23 cellular contexts compared by ENCODE assay signal in the genomic region with DNA sequence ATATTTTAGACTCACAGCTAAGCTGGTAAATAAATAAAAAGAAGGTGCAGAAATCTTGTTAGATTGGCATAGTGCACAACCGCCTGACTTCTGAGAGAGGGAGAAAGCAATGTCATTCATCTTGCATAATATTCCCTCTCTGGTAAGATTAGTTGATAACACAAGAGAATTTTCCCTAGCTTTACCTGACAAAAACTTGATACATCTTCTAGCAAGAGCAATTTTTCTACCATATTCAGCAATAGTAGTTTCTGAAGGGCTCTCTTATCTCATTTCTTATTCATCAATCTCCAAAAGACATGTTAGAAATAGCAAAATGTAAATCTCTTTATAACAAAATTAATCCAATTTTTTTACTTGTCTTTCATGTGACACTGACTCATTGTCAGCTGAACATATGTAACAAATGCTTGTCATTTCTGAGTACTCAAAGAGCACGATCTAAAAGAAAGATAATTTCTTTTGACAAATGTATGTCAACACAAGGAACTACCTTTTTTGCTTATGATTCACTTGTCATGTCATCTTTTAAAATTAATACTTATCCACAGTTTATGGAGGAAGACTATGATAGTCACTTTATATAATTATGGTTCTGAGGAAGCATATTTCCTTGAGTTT.
A peak's percentile ranks its signal among the peaks of the same experiment; 100 is the strongest.
DNase-seq lines count a peak whose midpoint lies in the region; ATAC-seq, FAIRE-seq and TF ChIP-seq lines count a peak whose summit lies in the region.
"Had no signal": no experiment of that assay in that cellular context is flagged by ENCODE, and none has a peak within 500 bp of the region (broad histone marks: within the 10 kb centered on the region; RNA-seq: fewer than 3 reads in every experiment).

No MANE protein-coding gene starts in this region.

- H3K4me1 ChIP-seq in astrocyte (ENCODE audit: insufficient read depth, low read length) (no peaks in the 10 kb centered on the region), OCI-LY7 (ENCODE audit: insufficient read depth, low read length, poor library complexity, severe bottlenecking) (no peaks in the 10 kb centered on the region)
- H3K4me1 ChIP-seq: SJSA1 had no signal

- no peaks in the 10 kb centered on the region for H3K27me3 Mint-ChIP-seq in astrocyte (ENCODE audit: low read depth, unreplicated experiment)

- H3K9ac ChIP-seq in astrocyte (ENCODE audit: low read length) = no peak overlapping the region

- H3K36me3 Mint-ChIP-seq in astrocyte (ENCODE audit: low read depth, unreplicated experiment) = no peaks in the 10 kb centered on the region

- TF ChIP-seq CTCF in astrocyte (IDR thresholded peaks at IDR 0.05; ENCODE audit: insufficient read depth, low read depth, low read length) (no peak), retinal pigment epithelial cell (conservative IDR thresholded peaks at IDR 0.05; ENCODE audit: low read depth, low read length) (no peak), OCI-LY7 (conservative IDR thresholded peaks at IDR 0.05; ENCODE audit: low read length) (no peak)

- H3K4me2 ChIP-seq in astrocyte (ENCODE audit: low read length) = no peak overlapping the region
- H3K4me2 ChIP-seq in OCI-LY7 (ENCODE audit: low read length) = no peak overlapping the region

- intact Hi-C loops in cardiac septum (cut with DNase I) (no loop called here), OCI-LY7 (cut with micrococcal nuclease; ENCODE audit: unreplicated experiment) (no loop called here)

- H4K20me1 ChIP-seq in astrocyte (ENCODE audit: insufficient read depth, low read length) (no peaks in the 10 kb centered on the region), OCI-LY7 (ENCODE audit: insufficient read depth, low read length) (no peaks in the 10 kb centered on the region)

- FAIRE-seq in astrocyte (lab: Jason Lieb, UNC) = no peak
- FAIRE-seq: GM18507, H54 had no signal

- H3K4me3 Mint-ChIP-seq in astrocyte (ENCODE audit: unreplicated experiment) = no peak overlapping the region

- ATAC-seq in HG03280 (IDR thresholded peaks at IDR 0.05; ENCODE audit: unreplicated experiment) = no peak

- H2AFZ ChIP-seq in astrocyte (ENCODE audit: low read depth, low read length) (no peak overlapping the region), OCI-LY7 (ENCODE audit: low read length) (no peak overlapping the region)

- H3K9me3 ChIP-seq in astrocyte (ENCODE audit: insufficient read depth, low read depth, low read length) (no peaks in the 10 kb centered on the region), OCI-LY7 (ENCODE audit: low read length) (no peaks in the 10 kb centered on the region)
- H3K9me3 ChIP-seq: SJSA1 had no signal

- POLR2A ChIA-PET in OCI-LY7 (lab: Charles Lee) = no interaction called here

- H3K4me3 ChIP-seq in astrocyte (ENCODE audit: insufficient read depth, low read depth, low read length) (no peak overlapping the region), retinal pigment epithelial cell (ENCODE audit: low read length) (no peak overlapping the region), OCI-LY7 (ENCODE audit: low read depth, low read length, poor library complexity, severe bottlenecking) (no peak overlapping the region)
- H3K4me3 ChIP-seq: SJSA1 had no signal

- H3K36me3 ChIP-seq in astrocyte (ENCODE audit: insufficient read depth, low read length) (no peaks in the 10 kb centered on the region), OCI-LY7 (ENCODE audit: insufficient read depth, low read length) (no peaks in the 10 kb centered on the region)
- H3K36me3 ChIP-seq: SJSA1 had no signal

- H3K27ac ChIP-seq in astrocyte (ENCODE audit: low read depth, low read length) (no peak overlapping the region), OCI-LY7 (ENCODE audit: low read depth, low read length, poor library complexity, severe bottlenecking) (no peak overlapping the region)
- H3K27ac ChIP-seq: SJSA1 had no signal

- H3K27me3 ChIP-seq in astrocyte (ENCODE audit: insufficient read depth, low read length) = no peaks in the 10 kb centered on the region
- H3K27me3 ChIP-seq: SJSA1 had no signal

- H3K9me3 Mint-ChIP-seq in astrocyte (ENCODE audit: unreplicated experiment) = peaks cover 7% of the 10 kb centered on the region

- H3K4me1 Mint-ChIP-seq in astrocyte (ENCODE audit: low read depth, unreplicated experiment) = no peaks in the 10 kb centered on the region

- no peaks in the 10 kb centered on the region for H3K9me2 ChIP-seq in OCI-LY7 (ENCODE audit: insufficient read depth, low read length)

- no peak overlapping the region for H3K27ac Mint-ChIP-seq in astrocyte (ENCODE audit: unreplicated experiment)

- H3K79me2 ChIP-seq in astrocyte (ENCODE audit: insufficient read depth, low read length) (no peaks in the 10 kb centered on the region), OCI-LY7 (ENCODE audit: insufficient read depth, low read depth, low read length) (no peaks in the 10 kb centered on the region)

- DNase-seq in OCI-M1 (lab: John Stamatoyannopoulos, UW) (peak; percentile 68), astrocyte (ENCODE audit: low read depth) (peak; percentile 6), foreskin melanocyte (peak; percentile 12), retinal pigment epithelial cell (ENCODE audit: low read depth) (peak; percentile 25), cardiac septum (ENCODE audit: low spot score) (no peak), OCI-LY7 (ENCODE audit: low spot score) (no peak), activated T-cell treated with anti-CD3 and anti-CD28 coated beads for 4 hours (no peak)
- DNase-seq: DMS153, DND-41, KBM-7, MV-4-11, NCI-H1105, NCI-H146, NCI-H2029, NCI-H226, NCI-H510A, NCI-H69, Right ventricle myocardium superior, RPMI8226 had no signal

- BruUV-seq in OCI-LY7 (replicated peaks; lab: Mats Ljungman, UMichigan) = no TSS peak

- CTCF ChIA-PET in OCI-LY7 (lab: Charles Lee; ENCODE audit: unreplicated experiment) = no interaction called here

Comparison
In these comparisons a context has a peak if more than half of its experiments do, and no peak if none do; other contexts are left out.
1. DNase-seq: peak in OCI-M1 (single experiment), astrocyte (single experiment), foreskin melanocyte (single experiment) and retinal pigment epithelial cell (single experiment); none in cardiac septum (single experiment), OCI-LY7 (single experiment) and activated T-cell treated with anti-CD3 and anti-CD28 coated beads for 4 hours (single experiment).